In genomic region chr7:138295049-138295637, GRCh38 we compare ENCODE assay signal across 12 cellular contexts.
A peak's percentile ranks its signal among the peaks of the same experiment; 100 is the strongest.
DNase-seq lines count a peak whose midpoint lies in the region; ATAC-seq and TF ChIP-seq lines count a peak whose summit lies in the region.
"Had no signal": no experiment of that assay in that cellular context is flagged by ENCODE, and none has a peak within 500 bp of the region (broad histone marks: within the 10 kb centered on the region; RNA-seq: fewer than 3 reads in every experiment).

No MANE protein-coding gene starts in this region.

- in situ Hi-C loops in GM13977 (cut with MboI; ENCODE audit: low pct_unique_long_range_greater_than_20kb, low sequenced_read_pairs, unreplicated experiment) = no loop called here

- no peak overlapping the region for H3K4me2 ChIP-seq in mesenchymal stem cell (ENCODE audit: low read length, poor library complexity, severe bottlenecking)

- H4K91ac ChIP-seq in mesenchymal stem cell (ENCODE audit: low read length) = no peak overlapping the region

- ATAC-seq in GM18868 (IDR thresholded peaks at IDR 0.05; ENCODE audit: unreplicated experiment) (peak; percentile 58), GM21786 (IDR thresholded peaks at IDR 0.05; ENCODE audit: unreplicated experiment) (peak; percentile 73), HG03469 (IDR thresholded peaks at IDR 0.05; ENCODE audit: unreplicated experiment) (peak; percentile 54), GM21619 (IDR thresholded peaks at IDR 0.05; ENCODE audit: unreplicated experiment) (no peak)

- no peak overlapping the region for H3K14ac ChIP-seq in mesenchymal stem cell (ENCODE audit: low read length in 2 of 2)

- no peaks in the 10 kb centered on the region for H3K27me3 ChIP-seq in mesenchymal stem cell (ENCODE audit: control insufficient read depth in 1 of 2, insufficient read depth in 1 of 2, low read length in 2 of 2)

- H3K18ac ChIP-seq in mesenchymal stem cell (ENCODE audit: low read depth in 1 of 2, low read length in 2 of 2) = no peak overlapping the region

- H3K36me3 ChIP-seq in mesenchymal stem cell (ENCODE audit: control insufficient read depth in 1 of 2, insufficient read depth in 2 of 2, low read depth in 1 of 2, low read length in 2 of 2) = no peaks in the 10 kb centered on the region

- no peak overlapping the region for H2BK15ac ChIP-seq in mesenchymal stem cell (ENCODE audit: low read depth, poor library complexity, severe bottlenecking)

- peak overlapping the region; percentile 86 for H2AK5ac ChIP-seq in mesenchymal stem cell (ENCODE audit: low read length, severe bottlenecking)

- H3K4me1 ChIP-seq in mesenchymal stem cell (ENCODE audit: control insufficient read depth, insufficient read depth, low read depth, low read length) = peaks cover 6% of the 10 kb centered on the region

- no peak overlapping the region for H3K27ac ChIP-seq in mesenchymal stem cell (ENCODE audit: low read length, poor library complexity, severe bottlenecking)

- no peak overlapping the region for H3K4me3 ChIP-seq in mesenchymal stem cell (ENCODE audit: insufficient read depth in 1 of 2, low read depth in 1 of 2, low read length in 2 of 2)

- H2BK120ac ChIP-seq in mesenchymal stem cell (ENCODE audit: low read depth, low read length) = no peak overlapping the region

- H4K8ac ChIP-seq in mesenchymal stem cell (ENCODE audit: low read length) = no peak overlapping the region

- no peak for DNase-seq in mesenchymal stem cell
- DNase-seq in activated CD8-positive, alpha-beta memory T cell treated with anti-CD3 and anti-CD28 coated beads, Interleukin-2, amount 50 U/mL, for 48 hours = no peak
- DNase-seq in GM13977 (ENCODE audit: low spot score) = no peak
- DNase-seq in medulla oblongata (ENCODE audit: extremely low spot score) = no peak
- DNase-seq: CD8-positive, alpha-beta memory T cell; endodermal cell; NCI-H1436; NCI-H82 had no signal

- H2BK12ac ChIP-seq in mesenchymal stem cell (ENCODE audit: low read length in 2 of 2) = no peak overlapping the region

- no peak overlapping the region for H2AFZ ChIP-seq in mesenchymal stem cell (ENCODE audit: low read depth, low read length)

- H3K79me1 ChIP-seq in mesenchymal stem cell (replicated peaks; ENCODE audit: low read length, poor library complexity, severe bottlenecking) = no peaks in the 10 kb centered on the region

- 86% methylated on average over 1 of the region's 3 CpGs for WGBS in mesenchymal stem cell

- H2BK5ac ChIP-seq in mesenchymal stem cell (ENCODE audit: low read depth, low read length, poor library complexity, severe bottlenecking) = no peak overlapping the region

- H3K4ac ChIP-seq in mesenchymal stem cell (ENCODE audit: low read depth in 1 of 2, low read length in 2 of 2) = no peak overlapping the region

- peaks cover 12% of the 10 kb centered on the region for H3K9me3 ChIP-seq in mesenchymal stem cell (ENCODE audit: control insufficient read depth, low read length)

- no peak overlapping the region for H3K9ac ChIP-seq in mesenchymal stem cell (ENCODE audit: low read length)

- no peak for TF ChIP-seq CTCF in GM13977 (IDR thresholded peaks at IDR 0.05; ENCODE audit: extremely low read depth, insufficient read depth, missing control alignments)

- H3K23ac ChIP-seq in mesenchymal stem cell (ENCODE audit: low read length in 2 of 2) = no peak overlapping the region
